ENCODE assay signal across 8 cellular contexts in genomic region chr1:167803358-167804217, GRCh38.
A peak's percentile ranks its signal among the peaks of the same experiment; 100 is the strongest.
DNase-seq lines count a peak whose midpoint lies in the region; ATAC-seq, FAIRE-seq and TF ChIP-seq lines count a peak whose summit lies in the region.

No MANE protein-coding gene starts in this region.

- CTCF ChIA-PET in activated B cell treated with CpG ODN at 0.5 μM for 24 hours (lab: Charles Lee) = interaction anchor here (1.3 to 1.6 kb wide), 3 partner anchors 116 to 203 kb away, joined by 4 to 7 read pairs (median 4); no protein-coding TSS in a partner anchor

- H3K27ac ChIP-seq in BLaER1 treated with 17β-estradiol and CSF1 and Interleukin-3, amounts not matched to agents 10 nM and 100 nM = peak overlapping the region in 9 of 11 experiments; percentile 32 to 80 (median 67); a peak in 14 of 22 replicates
- no peak overlapping the region for H3K27ac ChIP-seq in kidney (ENCODE audit: low read depth in 2 of 2, low read length in 2 of 2)

- H3K27ac Mint-ChIP-seq in activated B cell treated with CpG ODN at 0.5 μM for 24 hours = no peak overlapping the region

- peaks cover 11 to 38% (median 29%) of the 10 kb centered on the region in 11 experiments; a peak in 21 of 22 replicates for H3K9me3 ChIP-seq in BLaER1 treated with 17β-estradiol and CSF1 and Interleukin-3, amounts not matched to agents 10 nM and 100 nM (replicated peaks in 1 of 11)
- no peaks in the 10 kb centered on the region for H3K9me3 ChIP-seq in kidney (ENCODE audit: control insufficient read depth in 1 of 2, low read length in 2 of 2)

- peaks cover 0 to 5% (median 0%) of the 10 kb centered on the region in 11 experiments; a peak in 1 of 22 replicates for H3K36me3 ChIP-seq in BLaER1 treated with 17β-estradiol and CSF1 and Interleukin-3, amounts not matched to agents 10 nM and 100 nM
- no peaks in the 10 kb centered on the region for H3K36me3 ChIP-seq in kidney (ENCODE audit: control insufficient read depth in 1 of 2, insufficient read depth in 2 of 2, low read length in 2 of 2)

- no peaks in the 10 kb centered on the region for H3K27me3 ChIP-seq in BLaER1 treated with 17β-estradiol and CSF1 and Interleukin-3, amounts not matched to agents 10 nM and 100 nM

- no peaks in the 10 kb centered on the region for H4K20me1 ChIP-seq in BLaER1 treated with 17β-estradiol and CSF1 and Interleukin-3, amounts not matched to agents 10 nM and 100 nM

- ATAC-seq in GM19324 (IDR thresholded peaks at IDR 0.05; ENCODE audit: low FRiP score, unreplicated experiment) (peak; percentile 80), HG03432 (IDR thresholded peaks at IDR 0.05; ENCODE audit: unreplicated experiment) (peak; percentile 94), activated B cell treated with CpG ODN at 0.5 μM for 24 hours (ENCODE audit: low read depth) (peak; percentile 100)

- no peak overlapping the region for H3K9ac ChIP-seq in BLaER1 treated with 17β-estradiol and CSF1 and Interleukin-3, amounts not matched to agents 10 nM and 100 nM
- no peak overlapping the region for H3K9ac ChIP-seq in kidney (ENCODE audit: low read length in 2 of 2)

- no peak overlapping the region for H3K4me3 ChIP-seq in BLaER1 treated with 17β-estradiol and CSF1 and Interleukin-3, amounts not matched to agents 10 nM and 100 nM
- H3K4me3 ChIP-seq in cardiac fibroblast (replicated peaks in 1 of 2; ENCODE audit: low read depth in 2 of 2, low read length in 2 of 2) (no peak overlapping the region), kidney (ENCODE audit: low read length in 2 of 2) (no peak overlapping the region)

- POLR2A ChIA-PET in activated B cell treated with CpG ODN at 0.5 μM for 24 hours (lab: Charles Lee) = interaction anchor here (0.6 kb wide), 1 partner anchor 110 kb away, joined by 10 read pairs; no protein-coding TSS in a partner anchor

- intact Hi-C loops in activated B cell treated with CpG ODN at 0.5 μM for 24 hours (cut with micrococcal nuclease) = loop anchor here (1.0 to 10.0 kb wide), 10 partner anchors 51 to 399 kb away; partner anchors contain the start of genes DCAF6, MPC2, MPZL1 and RCSD1
- intact Hi-C loops in kidney (cut with DNase I) = no loop called here

- H3K36me3 Mint-ChIP-seq in activated B cell treated with CpG ODN at 0.5 μM for 24 hours (ENCODE audit: low read depth) = no peaks in the 10 kb centered on the region

- H3K4me1 Mint-ChIP-seq in activated B cell treated with CpG ODN at 0.5 μM for 24 hours = peaks cover 22% of the 10 kb centered on the region

- TF ChIP-seq CTCF in activated B cell treated with CpG ODN at 0.5 μM for 24 hours (IDR thresholded peaks at IDR 0.05) = peak; percentile 54
- peak; percentile 97 for TF ChIP-seq CTCF in cardiac fibroblast (IDR thresholded peaks at IDR 0.05; ENCODE audit: low read depth, low read length)
- TF ChIP-seq CTCF in kidney (IDR thresholded peaks at IDR 0.05; ENCODE audit: borderline replicate concordance, extremely low read depth, insufficient read depth) = peak; percentile 95

- peak overlapping the region; percentile 58 to 82 (median 73) for H3K4me2 ChIP-seq in BLaER1 treated with 17β-estradiol and CSF1 and Interleukin-3, amounts not matched to agents 10 nM and 100 nM

- DNase-seq in NCI-H345 treated with DMSO at 0.1 percent for 48 hours (lab: John Stamatoyannopoulos, UW; ENCODE audit: unreplicated experiment) = peak; percentile 78
- DNase-seq in activated B cell treated with CpG ODN at 0.5 μM for 24 hours = peak; percentile 79
- peak; percentile 96 to 98 for DNase-seq in cardiac fibroblast (ENCODE audit: low read depth in 2 of 2)
- DNase-seq in kidney = peak; percentile 95
- DNase-seq in stimulated activated CD4-positive, alpha-beta T cell treated with anti-CD3 and anti-CD28 coated beads, Interleukin-2, amount 100 ng/mL, for 24 hours = peak; percentile 92 to 94

- H3K9me3 Mint-ChIP-seq in activated B cell treated with CpG ODN at 0.5 μM for 24 hours = no peaks in the 10 kb centered on the region

- peak; percentile 66 for FAIRE-seq in kidney (lab: Jason Lieb, UNC)

- peak overlapping the region; percentile 48 for H3K4me3 Mint-ChIP-seq in activated B cell treated with CpG ODN at 0.5 μM for 24 hours

- H3K27me3 Mint-ChIP-seq in activated B cell treated with CpG ODN at 0.5 μM for 24 hours = no peaks in the 10 kb centered on the region

- peaks cover 19 to 32% (median 25%) of the 10 kb centered on the region in 10 experiments for H3K4me1 ChIP-seq in BLaER1 treated with 17β-estradiol and CSF1 and Interleukin-3, amounts not matched to agents 10 nM and 100 nM
- no peaks in the 10 kb centered on the region for H3K4me1 ChIP-seq in kidney (ENCODE audit: control insufficient read depth in 1 of 2, insufficient read depth in 1 of 2, low read depth in 1 of 2, low read length in 2 of 2)

Comparison
In these comparisons a context has a peak if more than half of its experiments do, and no peak if none do; other contexts are left out.
1. H3K27ac ChIP-seq: peak in BLaER1 treated with 17β-estradiol and CSF1 and Interleukin-3, amounts not matched to agents 10 nM and 100 nM (9 of 11); none in kidney (0 of 2).
2. Peak in every context shown above with its lines, with median percentiles within 50 percentile points of each other: ATAC-seq, DNase-seq and CTCF ChIP-seq.